ENCODE assay signal across 23 cellular contexts in genomic region chr18:69946608-69947155, GRCh38. TPM values are rescaled to one million over a fixed set of nuclear protein-coding genes. Genes with fewer than 3 reads are reported as not detected.
DNase-seq lines count a peak whose midpoint lies in the region; ATAC-seq and TF ChIP-seq lines count a peak whose summit lies in the region.
"Had no signal": no experiment of that assay in that cellular context is flagged by ENCODE, and none has a peak within 500 bp of the region (broad histone marks: within the 10 kb centered on the region; RNA-seq: fewer than 3 reads in every experiment).

No MANE protein-coding gene starts in this region.

- TF ChIP-seq CTCF in CD4-positive, alpha-beta T cell (IDR thresholded peaks at IDR 0.05): no peak
- TF ChIP-seq CTCF in Peyer's patch (IDR thresholded peaks at IDR 0.05) (no peak), testis (IDR thresholded peaks at IDR 0.05) (no peak)

- H3K4me3 Mint-ChIP-seq in CD4-positive, alpha-beta T cell: no peak overlapping the region
- H3K4me3 Mint-ChIP-seq: activated T-cell treated with anti-CD3 and anti-CD28 coated beads, Interleukin-2, amount 50 U/mL, for 4 hours; B cell; brain; natural killer cell had no signal

- H3K4me1 Mint-ChIP-seq in CD4-positive, alpha-beta T cell (ENCODE audit: low read depth): peaks cover 7% of the 10 kb centered on the region
- H3K4me1 Mint-ChIP-seq: brain had no signal

- intact Hi-C loops in CD4-positive, alpha-beta T cell (cut with DNase I, micrococcal nuclease): loop anchor here in 1 of 2 experiments (1.0 kb wide), 2 partner anchors 10 to 11 kb away; no protein-coding TSS in a partner anchor
- intact Hi-C loops in testis (cut with DNase I; ENCODE audit: low total_unique reads): no loop called here

- H3K4me1 ChIP-seq in Peyer's patch: peaks cover 0 to 6% (median 2%) of the 10 kb centered on the region in 4 donors
- peaks cover 0 to 4% of the 10 kb centered on the region in 2 donors for H3K4me1 ChIP-seq in mucosa of rectum (ENCODE audit: control insufficient read depth in 2 of 2, insufficient read depth in 2 of 2, low read length in 2 of 2)
- H3K4me1 ChIP-seq in testis: no peaks in the 10 kb centered on the region
- H3K4me1 ChIP-seq: Caco-2 had no signal

- H3K27ac ChIP-seq in CD4-positive, alpha-beta T cell (ENCODE audit: low read depth, low read length): peak overlapping the region; percentile 58
- peak overlapping the region; percentile 0 to 60 (median 49) for H3K27ac ChIP-seq in Peyer's patch
- H3K27ac ChIP-seq in mucosa of rectum (ENCODE audit: low read depth in 2 of 2, low read length in 2 of 2): no peak overlapping the region
- H3K27ac ChIP-seq in testis: no peak overlapping the region
- H3K27ac ChIP-seq: adrenal gland, left ventricle myocardium inferior, tibial nerve had no signal

- no peaks in the 10 kb centered on the region for H3K27me3 ChIP-seq in CD4-positive, alpha-beta T cell (ENCODE audit: control insufficient read depth, insufficient read depth, low read length)
- H3K27me3 ChIP-seq in Peyer's patch: no peaks in the 10 kb centered on the region
- no peaks in the 10 kb centered on the region for H3K27me3 ChIP-seq in mucosa of rectum (ENCODE audit: control insufficient read depth in 2 of 2, insufficient read depth in 2 of 2, low read length in 2 of 2)
- no peaks in the 10 kb centered on the region for H3K27me3 ChIP-seq in testis
- H3K27me3 ChIP-seq: adrenal gland, tibial nerve had no signal

- H3K9ac ChIP-seq in mucosa of rectum (ENCODE audit: low read depth in 1 of 2, low read length in 2 of 2): no peak overlapping the region

- H3K4me3 ChIP-seq in GM08714 (ENCODE audit: low read length) (peak overlapping the region; percentile 71), Peyer's patch (peak overlapping the region in 3 of 4 donors; percentile 1 to 33 (median 8)), mucosa of rectum (ENCODE audit: low read length in 2 of 2) (peak overlapping the region; percentile 27 to 37), testis (no peak overlapping the region)
- H3K4me3 ChIP-seq: adrenal gland, left ventricle myocardium inferior, tibial nerve had no signal

- H3K9me3 Mint-ChIP-seq in CD4-positive, alpha-beta T cell: peaks cover 6% of the 10 kb centered on the region
- H3K9me3 Mint-ChIP-seq: brain had no signal

- TF ChIP-seq POLR2A in Peyer's patch (IDR thresholded peaks at IDR 0.05) (no peak), testis (IDR thresholded peaks at IDR 0.05) (no peak)

- DNase-seq in CD4-positive, alpha-beta T cell: no peak
- DNase-seq in Peyer's patch (no peak), Kasumi-1 (lab: John Stamatoyannopoulos, UW) (no peak), testis (no peak)
- DNase-seq: activated CD4-positive, alpha-beta T cell treated with anti-CD3 and anti-CD28 coated beads for 1 hour; activated T-cell treated with anti-CD3 and anti-CD28 coated beads, Interleukin-2, amount 50 U/mL, for 4 hours; adrenal gland; Caco-2; DMS79; HCEC 1CT; left ventricle myocardium inferior; natural killer cell; NCI-H1436 treated with DMSO at 0.1 percent for 48 hours; NCI-H446 treated with DMSO at 0.1 percent for 48 hours; NCI-H82; RPMI8226 had no signal

- POLR2A ChIA-PET in CD4-positive, alpha-beta T cell (lab: Charles Lee): interaction anchor here (0.5 to 4.6 kb wide), 10 partner anchors 8 to 48 kb away, joined by 3 to 60 read pairs (median 7); no protein-coding TSS in a partner anchor

- H3K36me3 Mint-ChIP-seq in CD4-positive, alpha-beta T cell (ENCODE audit: low read depth): peaks cover 69% of the 10 kb centered on the region
- H3K36me3 Mint-ChIP-seq: brain had no signal

- H3K36me3 ChIP-seq in Peyer's patch (no peaks in the 10 kb centered on the region), mucosa of rectum (ENCODE audit: control insufficient read depth in 2 of 2, insufficient read depth in 2 of 2, low read length in 2 of 2) (no peaks in the 10 kb centered on the region), testis (ENCODE audit: low read depth, missing control alignments) (no peaks in the 10 kb centered on the region)
- H3K36me3 ChIP-seq: adrenal gland, left ventricle myocardium inferior had no signal

- H3K27ac Mint-ChIP-seq in CD4-positive, alpha-beta T cell: no peak overlapping the region
- H3K27ac Mint-ChIP-seq: B cell, brain, natural killer cell had no signal

- CTCF ChIA-PET in CD4-positive, alpha-beta T cell (lab: Charles Lee): interaction anchor here (1.1 to 1.7 kb wide), 2 partner anchors 10 to 13 kb away, joined by 4 to 5 read pairs; no protein-coding TSS in a partner anchor

- no peak for ATAC-seq in CD4-positive, alpha-beta T cell (ENCODE audit: poor library complexity)
- ATAC-seq in HG02588 (IDR thresholded peaks at IDR 0.05; ENCODE audit: unreplicated experiment) (no peak), HG02759 (IDR thresholded peaks at IDR 0.05; ENCODE audit: unreplicated experiment) (no peak)

- no peaks in the 10 kb centered on the region for H3K27me3 Mint-ChIP-seq in CD4-positive, alpha-beta T cell
- H3K27me3 Mint-ChIP-seq: B cell, brain had no signal

- 83 to 93% methylated on average over 5 of the region's 5 CpGs for WGBS in testis, 2 donors

- peaks cover 4% of the 10 kb centered on the region for H3K9me3 ChIP-seq in CD4-positive, alpha-beta T cell (ENCODE audit: control insufficient read depth, low read length)
- H3K9me3 ChIP-seq in Peyer's patch (no peaks in the 10 kb centered on the region), mucosa of rectum (ENCODE audit: control insufficient read depth in 2 of 2, low read length in 2 of 2) (no peaks in the 10 kb centered on the region), testis (no peaks in the 10 kb centered on the region)
- H3K9me3 ChIP-seq: adrenal gland, Caco-2, left ventricle myocardium inferior, tibial nerve had no signal

RNA-seq across cellular contexts. Expression of gene CD226, which starts 1.0 kb away (rescaled TPM):
- total RNA-seq in CD4-positive, alpha-beta T cell: 10 to 100 TPM; 74.0 to 74.8 TPM
- 10 to 100 TPM in 1 of 4 donors, 1 to 10 TPM in 2, under 1 TPM in 1; 0.66 to 10.7 (median 3.3) TPM for total RNA-seq in Peyer's patch
- 1 to 10 TPM; 2.6 to 3.0 TPM for total RNA-seq in testis
- polyA plus RNA-seq in testis (ENCODE audit: insufficient read depth, low read depth, low replicate concordance): 2.9 TPM

Comparison
In these comparisons a context has a peak if more than half of its experiments do, and no peak if none do; other contexts are left out.
1. H3K27ac ChIP-seq: peak in CD4-positive, alpha-beta T cell (single experiment) and Peyer's patch (4 of 4); none in mucosa of rectum (0 of 2) and testis (0 of 2).
2. H3K4me3 ChIP-seq: peak in GM08714 (single experiment), Peyer's patch (3 of 4) and mucosa of rectum (2 of 2); none in testis (0 of 2).
3. RNA of gene CD226, which starts 1.0 kb away (total RNA-seq): 74.0 to 74.8 TPM in CD4-positive, alpha-beta T cell; 0.66 to 10.7 TPM in Peyer's patch and 2.6 to 3.0 TPM in testis; every median in the first group is over 4 times any median in the second.